8 cellular contexts compared by ENCODE assay signal in the genomic region with DNA sequence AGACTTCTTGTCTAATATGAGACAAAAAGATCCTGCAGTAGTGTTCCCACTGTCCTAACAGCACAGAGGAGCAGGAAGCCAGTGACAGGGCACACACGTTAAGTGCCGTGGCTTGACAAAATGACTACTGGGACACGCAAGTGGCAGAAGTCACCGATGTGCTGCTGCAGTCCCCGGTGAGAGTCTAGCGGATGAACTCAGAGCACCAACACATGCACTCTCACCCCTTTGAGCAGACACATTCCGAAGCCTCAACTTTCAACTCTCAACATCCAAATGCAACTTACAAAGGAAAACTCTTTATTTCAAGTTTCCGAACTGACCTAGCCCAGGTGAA. TPM values are rescaled to one million over a fixed set of nuclear protein-coding genes. Genes with fewer than 3 reads are reported as not detected.
DNase-seq lines count a peak whose midpoint lies in the region; ATAC-seq lines count a peak whose summit lies in the region.

No MANE protein-coding gene starts in this region.

- peak overlapping the region; percentile 71 to 84 for H3K4me3 Mint-ChIP-seq in activated T-cell treated with anti-CD3 and anti-CD28 coated beads, Interleukin-2, amount 50 U/mL, for 72 hours

- H3K27me3 Mint-ChIP-seq in activated T-cell treated with anti-CD3 and anti-CD28 coated beads, Interleukin-2, amount 50 U/mL, for 72 hours (ENCODE audit: low read depth) = peaks cover 63% of the 10 kb centered on the region

- peaks cover 0 to 2% of the 10 kb centered on the region in 2 donors for H3K36me3 Mint-ChIP-seq in activated T-cell treated with anti-CD3 and anti-CD28 coated beads, Interleukin-2, amount 50 U/mL, for 72 hours (ENCODE audit: insufficient read depth in 2 of 2)

- no peak overlapping the region for H3K27ac Mint-ChIP-seq in activated T-cell treated with anti-CD3 and anti-CD28 coated beads, Interleukin-2, amount 50 U/mL, for 72 hours

- H3K9me3 Mint-ChIP-seq in activated T-cell treated with anti-CD3 and anti-CD28 coated beads, Interleukin-2, amount 50 U/mL, for 72 hours = no peaks in the 10 kb centered on the region

- intact Hi-C loops in left cardiac atrium (cut with DNase I) (loop anchor here in 1 of 2 donors (10.0 kb wide), 1 partner anchor 69 kb away; no protein-coding TSS in a partner anchor), posterior vena cava (cut with DNase I) (no loop called here)

- ATAC-seq in activated T-cell treated with anti-CD3 and anti-CD28 coated beads, Interleukin-2, amount 50 U/mL, for 72 hours (replicated peaks in 1 of 2) = peak; percentile 62 to 66
- ATAC-seq in left cardiac atrium (peak; percentile 21 to 39), GM19452 (IDR thresholded peaks at IDR 0.05; ENCODE audit: unreplicated experiment) (no peak)

- DNase-seq in NCI-H146 treated with DMSO at 0.1 percent for 48 hours (lab: John Stamatoyannopoulos, UW; ENCODE audit: unreplicated experiment) (peak; percentile 38), NCI-H146 (lab: John Stamatoyannopoulos, UW) (no peak), left cardiac atrium (peak; percentile 25), renal cortical epithelial cell (ENCODE audit: low read depth) (peak; percentile 31), posterior vena cava (ENCODE audit: low spot score) (no peak), Ammon's horn (ENCODE audit: low spot score) (no peak)
- DNase-seq in activated T-cell treated with anti-CD3 and anti-CD28 coated beads, Interleukin-2, amount 50 U/mL, for 72 hours = peak in 1 of 2 donors; percentile 12

- H3K4me1 Mint-ChIP-seq in activated T-cell treated with anti-CD3 and anti-CD28 coated beads, Interleukin-2, amount 50 U/mL, for 72 hours (ENCODE audit: low read depth) = peaks cover 16% of the 10 kb centered on the region

RNA-seq across cellular contexts. Expression of gene LAMA4, which starts 0.9 kb away (rescaled TPM):
- under 1 TPM in 1 of 2 donors, not detected in 1; 0.14 TPM for total RNA-seq in activated T-cell treated with anti-CD3 and anti-CD28 coated beads, Interleukin-2, amount 50 U/mL, for 72 hours
- total RNA-seq in left cardiac atrium = 10 to 100 TPM; 63.7 to 87.8 TPM
- total RNA-seq in renal cortical epithelial cell = 8.2 and 54.0 TPM in 2 replicates
- 100 to 1,000 TPM; 189 to 248 TPM for total RNA-seq in posterior vena cava

Comparison
In these comparisons a context has a peak if more than half of its experiments do, and no peak if none do; other contexts are left out.
1. DNase-seq: peak in NCI-H146 treated with DMSO at 0.1 percent for 48 hours (single experiment), left cardiac atrium (single experiment) and renal cortical epithelial cell (single experiment); none in NCI-H146 (single experiment), posterior vena cava (single experiment) and Ammon's horn (single experiment).